In genomic region chr15:65579762-65580161, GRCh38 we compare ENCODE assay signal across 1 cellular context.
TF ChIP-seq lines count a peak whose summit lies in the region.

No MANE protein-coding gene starts in this region.

TF ChIP-seq in HEK293, 187 proteins besides CTCF, POLR2A, EP300 and RAD21 (continued from another document):
- TF ChIP-seq ZSCAN16 (tag by site-specific recombination; IDR thresholded peaks at IDR 0.05) (no peak), ZNF366 (tag by site-specific recombination; conservative IDR thresholded peaks at IDR 0.05) (0 out of 2 replicates have a peak, but pooled peaks have one; percentile 5), ZFP69B (tag by site-specific recombination; IDR thresholded peaks at IDR 0.05) (peak; percentile 69; the same call in 1 of the 2 replicates), RBAK (tag by site-specific recombination; IDR thresholded peaks at IDR 0.05) (no peak), ZNF23 (tag by site-specific recombination; IDR thresholded peaks at IDR 0.05; ENCODE audit: borderline replicate concordance) (no peak), ZNF785 (tag by site-specific recombination; IDR thresholded peaks at IDR 0.05) (no peak), ZNF626 (tag by site-specific recombination; IDR thresholded peaks at IDR 0.05) (no peak), OSR2 (tag by site-specific recombination; IDR thresholded peaks at IDR 0.05) (peak; percentile 77), FEZF1 (tag by site-specific recombination; IDR thresholded peaks at IDR 0.05) (peak; percentile 54; the same call in 1 of the 2 replicates), HIC1 (tag by site-specific recombination; IDR thresholded peaks at IDR 0.05) (no peak), GLIS1 (tag by site-specific recombination; IDR thresholded peaks at IDR 0.05) (peak; percentile 36), ZNF335 (tag by site-specific recombination; conservative IDR thresholded peaks at IDR 0.05) (0 out of 2 replicates have a peak, but pooled peaks have one; percentile 21), ZBTB21 (tag by site-specific recombination; IDR thresholded peaks at IDR 0.05) (peak; percentile 41; the same call in 1 of the 2 replicates), ZNF658 (tag by site-specific recombination; IDR thresholded peaks at IDR 0.05) (no peak), REPIN1 (tag by site-specific recombination; IDR thresholded peaks at IDR 0.05; ENCODE audit: low read depth) (no peak), ZBTB7A (tag by site-specific recombination; IDR thresholded peaks at IDR 0.05; ENCODE audit: low read depth) (no peak), ZNF292 (tag by site-specific recombination; IDR thresholded peaks at IDR 0.05; ENCODE audit: borderline replicate concordance, low read depth) (no peak), WT1 (tag by site-specific recombination; IDR thresholded peaks at IDR 0.05) (peak; percentile 72), ZNF621 (tag by site-specific recombination; IDR thresholded peaks at IDR 0.05) (no peak), ZNF561 (tag by site-specific recombination; IDR thresholded peaks at IDR 0.05; ENCODE audit: borderline replicate concordance) (no peak), PATZ1 (tag by site-specific recombination; IDR thresholded peaks at IDR 0.05) (no peak), ZBTB10 (tag by site-specific recombination; IDR thresholded peaks at IDR 0.05) (no peak), ZSCAN18 (tag by site-specific recombination; IDR thresholded peaks at IDR 0.05) (no peak), ZEB2 (tag by site-specific recombination; IDR thresholded peaks at IDR 0.05) (0 out of 2 replicates have a peak, but pooled peaks have one; percentile 13), HOXA7 (CRISPR knock-in tag; IDR thresholded peaks at IDR 0.05; ENCODE audit: borderline replicate concordance) (no peak), ZIC2 (tag by site-specific recombination; IDR thresholded peaks at IDR 0.05) (peak; percentile 71), ZNF596 (tag by site-specific recombination; IDR thresholded peaks at IDR 0.05) (no peak), ZFHX2 (tag by site-specific recombination; conservative IDR thresholded peaks at IDR 0.05) (no peak), ZNF660 (tag by site-specific recombination; IDR thresholded peaks at IDR 0.05) (no peak), ZNF133 (tag by site-specific recombination; IDR thresholded peaks at IDR 0.05) (no peak), ZNF670 (tag by site-specific recombination; IDR thresholded peaks at IDR 0.05; ENCODE audit: low read depth) (no peak), KLF9 (tag by site-specific recombination; IDR thresholded peaks at IDR 0.05; ENCODE audit: low read depth) (no peak), ZNF629 (tag by site-specific recombination; IDR thresholded peaks at IDR 0.05) (peak; percentile 85), ZNF692 (tag by site-specific recombination; IDR thresholded peaks at IDR 0.05) (0 out of 2 replicates have a peak, but pooled peaks have one; percentile 63), ZNF449 (tag by site-specific recombination; IDR thresholded peaks at IDR 0.05) (no peak), SCRT1 (tag by site-specific recombination; IDR thresholded peaks at IDR 0.05; ENCODE audit: borderline replicate concordance) (no peak), ATF2 (tag by site-specific recombination; IDR thresholded peaks at IDR 0.05; ENCODE audit: low read depth) (peak; percentile 49; the same call in 1 of the 2 replicates), ZNF239 (tag by site-specific recombination; IDR thresholded peaks at IDR 0.05) (no peak), ZNF140 (tag by site-specific recombination; IDR thresholded peaks at IDR 0.05) (no peak), ZNF600 (tag by site-specific recombination; IDR thresholded peaks at IDR 0.05) (0 out of 2 replicates have a peak, but pooled peaks have one; percentile 40), ZBTB17 (tag by site-specific recombination; IDR thresholded peaks at IDR 0.05) (peak; percentile 54), IKZF3 (tag by site-specific recombination; IDR thresholded peaks at IDR 0.05) (peak; percentile 59; the same call in 1 of the 2 replicates), SCRT2 (tag by site-specific recombination; IDR thresholded peaks at IDR 0.05) (no peak)
